ENCODE assay signal across 8 cellular contexts in the genomic region with DNA sequence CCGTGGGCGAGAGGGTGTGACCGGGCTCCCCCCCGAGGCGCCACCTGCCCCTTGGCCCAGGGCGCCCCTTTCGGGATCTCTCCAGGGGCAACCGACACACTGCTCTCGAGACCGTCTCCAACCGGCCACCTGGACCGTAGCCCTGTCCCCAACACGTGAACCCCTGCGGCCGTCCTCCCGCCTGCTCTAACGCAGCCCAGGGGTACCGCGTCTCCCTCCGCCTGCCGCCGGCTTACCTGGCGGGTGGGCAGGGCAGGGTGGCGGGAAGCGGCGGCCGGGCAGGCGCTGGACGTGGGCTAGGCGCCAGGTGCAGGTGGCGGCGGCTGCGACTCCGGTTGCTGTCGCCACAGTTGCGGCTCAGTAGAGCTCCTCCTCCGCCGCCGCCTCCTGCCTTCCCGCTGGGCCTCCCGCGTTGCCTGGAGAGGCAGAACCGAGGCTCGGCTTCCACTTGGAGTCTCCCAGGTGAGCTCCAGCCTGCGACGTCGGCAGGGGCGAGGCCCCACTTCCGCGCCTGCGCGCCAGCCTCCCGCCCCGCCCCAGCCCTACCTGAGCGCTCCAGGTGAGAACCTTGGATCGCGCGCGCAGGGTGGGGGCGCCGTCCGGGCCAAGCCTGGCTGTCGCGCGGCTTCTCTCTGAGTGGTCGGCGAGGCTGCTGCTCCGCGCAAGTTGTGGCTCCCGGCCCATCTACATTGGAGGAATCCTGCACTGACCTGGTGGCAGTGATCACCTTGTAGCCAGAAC. TPM values are rescaled to one million over a fixed set of nuclear protein-coding genes. Genes with fewer than 3 reads are reported as not detected.
DNase-seq lines count a peak whose midpoint lies in the region; ATAC-seq, FAIRE-seq and TF ChIP-seq lines count a peak whose summit lies in the region.

Gene GALNT3 (minus strand): TSS at position 469 of the 741 bp plus-strand sequence. CDS start 23,547 bp downstream, outside the sequence.

- peak within 1 kb of the TSS; percentile 96 for H2AFZ ChIP-seq in keratinocyte (ENCODE audit: control insufficient read depth, low read length)

- H3K27me3 Mint-ChIP-seq in T-cell: peaks cover 24 to 36% of the 10 kb centered on the region in 2 donors

- H3K79me2 ChIP-seq in keratinocyte (ENCODE audit: control insufficient read depth, insufficient read depth, low read length): peaks cover 48% of the 10 kb centered on the region

- peaks cover 15 to 25% (median 19%) of the 10 kb centered on the region in 3 donors for H3K4me1 Mint-ChIP-seq in T-cell

- H3K27me3 ChIP-seq in keratinocyte (ENCODE audit: control insufficient read depth, extremely low read depth, insufficient read depth, low read length): no peaks in the 10 kb centered on the region

- TF ChIP-seq CTCF in keratinocyte (optimal IDR thresholded peaks at IDR 0.05 in 1 of 3, IDR thresholded peaks at IDR 0.05 in 1 of 3, conservative IDR thresholded peaks at IDR 0.05 in 1 of 3; ENCODE audit: extremely low read depth in 1 of 3, insufficient read depth in 2 of 3, low read length in 3 of 3): peak in 2 of 3 experiments; percentile 5 to 17

- peaks cover 11% of the 10 kb centered on the region for H3K4me1 ChIP-seq in keratinocyte (ENCODE audit: control insufficient read depth, extremely low read depth, insufficient read depth, low read length)

- in situ Hi-C loops in T47D (cut with HindIII; ENCODE audit: low pct_unique_long_range_greater_than_20kb, low sequenced_read_pairs): no loop called here

- peak within 1 kb of the TSS; percentile 90 to 99 (median 96) for H3K4me3 ChIP-seq in keratinocyte (ENCODE audit: control insufficient read depth in 2 of 3, extremely low read depth in 1 of 3, insufficient read depth in 2 of 3, low read depth in 1 of 3, low read length in 3 of 3)

- peak within 1 kb of the TSS; percentile 84 for H3K27ac Mint-ChIP-seq in T-cell

- H3K36me3 Mint-ChIP-seq in T-cell: no peaks in the 10 kb centered on the region

- peak within 1 kb of the TSS; percentile 95 for H3K9ac ChIP-seq in keratinocyte (ENCODE audit: control insufficient read depth, extremely low read depth, insufficient read depth, low read length)

- H3K4me2 ChIP-seq in keratinocyte (ENCODE audit: control insufficient read depth, extremely low read depth, insufficient read depth, low read depth, low read length): peak within 1 kb of the TSS; percentile 99

- H3K9me3 ChIP-seq in keratinocyte (ENCODE audit: control insufficient read depth, low read depth, low read length): no peaks in the 10 kb centered on the region

- no peaks in the 10 kb centered on the region for H4K20me1 ChIP-seq in keratinocyte (ENCODE audit: control insufficient read depth, extremely low read depth, insufficient read depth, low read length)

- H3K9me1 ChIP-seq in keratinocyte (ENCODE audit: control insufficient read depth, extremely low read depth, insufficient read depth, low read length): no peaks in the 10 kb centered on the region

- FAIRE-seq in keratinocyte (lab: Jason Lieb, UNC) (no peak), HTR-8/SVneo (lab: Jason Lieb, UNC) (no peak)

- dilution Hi-C loops in keratinocyte (cut with MboI; ENCODE audit: extremely low pct_ligation_motif_present, low sequenced_read_pairs): no loop called here

- peaks cover 2 to 4% of the 10 kb centered on the region in 2 experiments for H3K36me3 ChIP-seq in keratinocyte (ENCODE audit: control insufficient read depth in 2 of 2, extremely low read depth in 1 of 2, insufficient read depth in 2 of 2, low read length in 2 of 2)

- CTCF ChIA-PET in T-cell (lab: Charles Lee): interaction anchor here (0.9 to 1.3 kb wide), 3 partner anchors 21 to 81 kb away, joined by 3 to 11 read pairs (median 3); no protein-coding TSS in a partner anchor

- peak within 1 kb of the TSS; percentile 83 to 89 (median 84) for H3K4me3 Mint-ChIP-seq in T-cell

- ATAC-seq in GM19468 (IDR thresholded peaks at IDR 0.05; ENCODE audit: extremely low read depth, unreplicated experiment) (peak; percentile 1), HG03565 (IDR thresholded peaks at IDR 0.05; ENCODE audit: unreplicated experiment) (peak; percentile 16), T-cell (replicated peaks in 1 of 4) (peak; percentile 52 to 68 (median 64))

- peak; percentile 95 for DNase-seq in COLO668 (lab: John Stamatoyannopoulos, UW; ENCODE audit: unreplicated experiment)
- DNase-seq in T-cell: peak in 25 of 34 experiments; percentile 1 to 36 (median 18)
- DNase-seq in T47D (ENCODE audit: low read depth in 1 of 2, low spot score in 1 of 2): peak; percentile 88 to 95
- no peak for DNase-seq in keratinocyte (ENCODE audit: low read depth, low spot score)
- DNase-seq in stimulated activated CD4-positive, alpha-beta T cell treated with anti-CD3 and anti-CD28 coated beads, Interleukin-15, amount 100 ng/mL, for 24 hours: peak; percentile 49
- no peak for DNase-seq in HTR-8/SVneo (ENCODE audit: insufficient read length, low spot score)

- H3K9me3 Mint-ChIP-seq in T-cell: no peaks in the 10 kb centered on the region

- POLR2A ChIA-PET in T-cell (lab: Charles Lee): no interaction called here

- peak within 1 kb of the TSS; percentile 97 for H3K27ac ChIP-seq in keratinocyte (ENCODE audit: control insufficient read depth, insufficient read depth, low read length)

RNA-seq across cellular contexts. Expression of gene GALNT3, which starts in this region (rescaled TPM):
- total RNA-seq in T-cell: 1 to 10 TPM; 2.8 to 9.7 (median 5.5) TPM
- polyA plus RNA-seq in keratinocyte: 23.9 to 70.3 TPM (median 34.4 TPM) in 3 replicates
- 53.5 TPM for polyA plus RNA-seq in keratinocyte (2011; ENCODE audit: low read depth)
- 14.9 and 39.5 TPM in 2 replicates for polyA plus RNA-seq in keratinocyte (2011; cell fraction: cytosol; rRNA removed)
- 40.5 and 68.6 TPM in 2 replicates for polyA plus RNA-seq in keratinocyte (2011; cell fraction: nucleus; rRNA removed)
- 43.8 and 51.9 TPM in 2 replicates for polyA plus RNA-seq in keratinocyte (2012; ENCODE audit: low replicate concordance)
- polyA minus RNA-seq in keratinocyte: 15.2 to 71.4 TPM (median 24.6 TPM) in 3 replicates
- 78.8 TPM for polyA minus RNA-seq in keratinocyte (2011; cell fraction: cytosol; rRNA and poly(A)+ RNA removed)
- 78.8 and 86.1 TPM in 2 replicates for polyA minus RNA-seq in keratinocyte (2011; cell fraction: nucleus; rRNA and poly(A)+ RNA removed)

Comparison
In these comparisons a context has a peak if more than half of its experiments do, and no peak if none do; other contexts are left out.
1. DNase-seq: peak in COLO668 (single experiment), T-cell (25 of 34), T47D (2 of 2) and stimulated activated CD4-positive, alpha-beta T cell treated with anti-CD3 and anti-CD28 coated beads, Interleukin-15, amount 100 ng/mL, for 24 hours (single experiment); none in keratinocyte (single experiment) and HTR-8/SVneo (single experiment).
2. ATAC-seq: peak in every context shown above with its lines; median percentile 64 in T-cell; 16 in HG03565; 1 in GM19468.